1 cellular context compared by ENCODE assay signal in genomic region chr9:133888048-133888778, GRCh38.
TF ChIP-seq lines count a peak whose summit lies in the region.

No MANE protein-coding gene starts in this region.

TF ChIP-seq in HepG2, 621 proteins besides CTCF, POLR2A, EP300 and RAD21 (continued from another document and continues in another):
- TF ChIP-seq FOXP4 (CRISPR knock-in tag; IDR thresholded peaks at IDR 0.05) (peak; percentile 92), POGK (CRISPR knock-in tag; conservative IDR thresholded peaks at IDR 0.05) (peak; percentile 67; the same call in 1 of the 2 replicates), ZBTB7A (CRISPR knock-in tag; IDR thresholded peaks at IDR 0.05) (0 out of 2 replicates have a peak, but pooled peaks have one; percentile 24), ARNTL (CRISPR knock-in tag; IDR thresholded peaks at IDR 0.05) (peak; percentile 82; the same call in 1 of the 2 replicates), PPARG (CRISPR knock-in tag; conservative IDR thresholded peaks at IDR 0.05) (peak; percentile 84), SIX4 (CRISPR knock-in tag; IDR thresholded peaks at IDR 0.05) (no peak; the same call in 1 of the 2 replicates), ZBTB21 (CRISPR knock-in tag; IDR thresholded peaks at IDR 0.05) (no peak), TP53 (CRISPR knock-in tag; conservative IDR thresholded peaks at IDR 0.05) (peak; percentile 100), ZC3H4 (CRISPR knock-in tag; IDR thresholded peaks at IDR 0.05; ENCODE audit: borderline replicate concordance) (no peak), MTA1 (CRISPR knock-in tag; IDR thresholded peaks at IDR 0.05; ENCODE audit: borderline replicate concordance) (peak; percentile 26; the same call in 1 of the 2 replicates), HDAC1 (CRISPR knock-in tag; IDR thresholded peaks at IDR 0.05) (peak; percentile 70), ZNF563 (CRISPR knock-in tag; IDR thresholded peaks at IDR 0.05) (no peak; the same call in 1 of the 2 replicates), TGIF2 (CRISPR knock-in tag; IDR thresholded peaks at IDR 0.05) (no peak), ZNF737 (CRISPR knock-in tag; IDR thresholded peaks at IDR 0.05; ENCODE audit: borderline replicate concordance) (no peak), PATZ1 (CRISPR knock-in tag; IDR thresholded peaks at IDR 0.05) (peak; percentile 94), ZKSCAN1 (IDR thresholded peaks at IDR 0.05; ENCODE audit: low read length) (no peak), SMARCC2 (IDR thresholded peaks at IDR 0.05) (no peak), ZIK1 (CRISPR knock-in tag; IDR thresholded peaks at IDR 0.05; ENCODE audit: borderline replicate concordance, low read depth) (0 out of 2 replicates have a peak, but pooled peaks have one; percentile 59), ZBTB7B (CRISPR knock-in tag; IDR thresholded peaks at IDR 0.05) (peak; percentile 31; the same call in 1 of the 2 replicates), ZNF703 (CRISPR knock-in tag; IDR thresholded peaks at IDR 0.05; ENCODE audit: borderline replicate concordance) (0 out of 2 replicates have a peak, but pooled peaks have one; percentile 32), RFXAP (CRISPR knock-in tag; IDR thresholded peaks at IDR 0.05; ENCODE audit: borderline replicate concordance) (0 out of 2 replicates have a peak, but pooled peaks have one; percentile 20), MTA3 (CRISPR knock-in tag; IDR thresholded peaks at IDR 0.05) (no peak), ZBTB40 (IDR thresholded peaks at IDR 0.05) (no peak), ZBTB40 (CRISPR knock-in tag; IDR thresholded peaks at IDR 0.05) (peak; percentile 47; the same call in 1 of the 2 replicates), XRCC5 (optimal IDR thresholded peaks at IDR 0.05; ENCODE audit: low read length) (peak; percentile 31), RXRB (CRISPR knock-in tag; IDR thresholded peaks at IDR 0.05; ENCODE audit: borderline replicate concordance) (peak; percentile 91), HINFP (CRISPR knock-in tag; IDR thresholded peaks at IDR 0.05; ENCODE audit: low read depth) (0 out of 2 replicates have a peak, but pooled peaks have one; percentile 16), ZNF275 (CRISPR knock-in tag; IDR thresholded peaks at IDR 0.05; ENCODE audit: borderline replicate concordance) (0 out of 2 replicates have a peak, but pooled peaks have one; percentile 39), PRDM15 (CRISPR knock-in tag; IDR thresholded peaks at IDR 0.05) (no peak), THRA (CRISPR knock-in tag; IDR thresholded peaks at IDR 0.05; ENCODE audit: borderline replicate concordance) (0 out of 2 replicates have a peak, but pooled peaks have one; percentile 55), JUN (CRISPR knock-in tag; IDR thresholded peaks at IDR 0.05) (0 out of 2 replicates have a peak, but pooled peaks have one; percentile 29), ZNF34 (CRISPR knock-in tag; IDR thresholded peaks at IDR 0.05; ENCODE audit: borderline replicate concordance) (peak; percentile 60; the same call in 1 of the 2 replicates), GLI4 (CRISPR knock-in tag; IDR thresholded peaks at IDR 0.05; ENCODE audit: borderline replicate concordance) (no peak)
